Comparison of ENCODE assay signal across 10 cellular contexts in genomic region chr5:151096001-151096373, GRCh38. TPM values are rescaled to one million over a fixed set of nuclear protein-coding genes. Genes with fewer than 3 reads are reported as not detected.
A peak's percentile ranks its signal among the peaks of the same experiment; 100 is the strongest.
DNase-seq lines count a peak whose midpoint lies in the region; ATAC-seq and TF ChIP-seq lines count a peak whose summit lies in the region.
"Had no signal": no experiment of that assay in that cellular context is flagged by ENCODE, and none has a peak within 500 bp of the region (broad histone marks: within the 10 kb centered on the region; RNA-seq: fewer than 3 reads in every experiment).

No MANE protein-coding gene starts in this region.

- no peaks in the 10 kb centered on the region for H3K27me3 ChIP-seq in CD8-positive, alpha-beta memory T cell (ENCODE audit: insufficient read depth, low read length, poor library complexity, severe bottlenecking)
- no peaks in the 10 kb centered on the region for H3K27me3 ChIP-seq in RWPE2 (ENCODE audit: insufficient read depth, poor library complexity, severe bottlenecking)
- no peaks in the 10 kb centered on the region for H3K27me3 ChIP-seq in parathyroid adenoma (ENCODE audit: control insufficient read depth, insufficient read depth, low read length)

- H3K36me3 ChIP-seq in CD8-positive, alpha-beta memory T cell (ENCODE audit: insufficient read depth, low read length), result peaks cover 6% of the 10 kb centered on the region
- H3K36me3 ChIP-seq in RWPE2 (ENCODE audit: low read depth), result no peaks in the 10 kb centered on the region
- no peaks in the 10 kb centered on the region for H3K36me3 ChIP-seq in parathyroid adenoma (ENCODE audit: control insufficient read depth, insufficient read depth, low read length)

- TF ChIP-seq CTCF in RWPE2 (IDR thresholded peaks at IDR 0.05; ENCODE audit: poor library complexity, severe bottlenecking) (no peak), glutamatergic neuron (IDR thresholded peaks at IDR 0.05; ENCODE audit: partially characterized antibody, unreplicated experiment) (no peak), parathyroid adenoma (IDR thresholded peaks at IDR 0.05) (no peak)

- no peak for ATAC-seq in RWPE2 (ENCODE audit: low read depth)
- no peak for ATAC-seq in HG03521 (IDR thresholded peaks at IDR 0.05; ENCODE audit: unreplicated experiment)
- ATAC-seq in HG03039 (IDR thresholded peaks at IDR 0.05; ENCODE audit: unreplicated experiment), result no peak

- peak in 1 of 5 donors; percentile 26 for DNase-seq in CD8-positive, alpha-beta memory T cell
- DNase-seq in RWPE2 (ENCODE audit: low spot score) (no peak), glutamatergic neuron (no peak), GM19240 (ENCODE audit: insufficient read length, low spot score) (no peak)
- no peak for DNase-seq in activated effector memory CD4-positive, alpha-beta T cell treated with anti-CD3 and anti-CD28 coated beads, Interleukin-2, amount 50 U/mL, for 16 hours
- DNase-seq: NCI-H446; stimulated activated CD4-positive, alpha-beta T cell treated with anti-CD3 and anti-CD28 coated beads, Interleukin-4, amount 100 ng/mL, for 4 hours had no signal

- H3K27me3 Mint-ChIP-seq in CD8-positive, alpha-beta memory T cell, result peaks cover 0 to 2% of the 10 kb centered on the region in 2 donors
- peaks cover 11% of the 10 kb centered on the region for H3K27me3 Mint-ChIP-seq in glutamatergic neuron (ENCODE audit: unreplicated experiment)

- H3K36me3 Mint-ChIP-seq in CD8-positive, alpha-beta memory T cell, result peaks cover 0 to 21% (median 2%) of the 10 kb centered on the region in 3 donors
- no peaks in the 10 kb centered on the region for H3K36me3 Mint-ChIP-seq in glutamatergic neuron (ENCODE audit: unreplicated experiment)

- no peaks in the 10 kb centered on the region for H3K9me3 ChIP-seq in CD8-positive, alpha-beta memory T cell (ENCODE audit: low read length)
- H3K9me3 ChIP-seq in RWPE2 (ENCODE audit: severe bottlenecking) (no peaks in the 10 kb centered on the region), parathyroid adenoma (ENCODE audit: control insufficient read depth, low read length) (no peaks in the 10 kb centered on the region)

- no peak overlapping the region for H3K9ac ChIP-seq in parathyroid adenoma

- H3K4me1 Mint-ChIP-seq in CD8-positive, alpha-beta memory T cell, result peaks cover 73 to 92% (median 90%) of the 10 kb centered on the region in 3 donors
- peaks cover 20% of the 10 kb centered on the region for H3K4me1 Mint-ChIP-seq in glutamatergic neuron (ENCODE audit: low read depth, unreplicated experiment)

- H3K4me1 ChIP-seq in CD8-positive, alpha-beta memory T cell (ENCODE audit: insufficient read depth, low read length), result peaks cover 58% of the 10 kb centered on the region
- H3K4me1 ChIP-seq in RWPE2 (ENCODE audit: insufficient read depth, poor library complexity, severe bottlenecking) (peaks cover 37% of the 10 kb centered on the region), parathyroid adenoma (peaks cover 65% of the 10 kb centered on the region)

- POLR2A ChIA-PET in CD8-positive, alpha-beta memory T cell (lab: Charles Lee), result no interaction called here

- peak overlapping the region; percentile 81 to 98 (median 94) for H3K27ac Mint-ChIP-seq in CD8-positive, alpha-beta memory T cell
- peak overlapping the region; percentile 81 for H3K27ac Mint-ChIP-seq in glutamatergic neuron (ENCODE audit: unreplicated experiment)

- peak overlapping the region; percentile 3 for H3K4me2 ChIP-seq in parathyroid adenoma (ENCODE audit: low read length)

- H3K79me2 ChIP-seq in parathyroid adenoma, result no peaks in the 10 kb centered on the region

- H3K9me3 Mint-ChIP-seq in CD8-positive, alpha-beta memory T cell, result no peaks in the 10 kb centered on the region
- H3K9me3 Mint-ChIP-seq in glutamatergic neuron (ENCODE audit: unreplicated experiment), result peaks cover 20% of the 10 kb centered on the region

- peak overlapping the region; percentile 21 for H2AFZ ChIP-seq in parathyroid adenoma

- H3K27ac ChIP-seq in CD8-positive, alpha-beta memory T cell (ENCODE audit: low read depth, low read length), result no peak overlapping the region
- H3K27ac ChIP-seq in RWPE2 (ENCODE audit: poor library complexity, severe bottlenecking) (peak overlapping the region; percentile 100), parathyroid adenoma (peak overlapping the region; percentile 92)

- CTCF ChIA-PET in CD8-positive, alpha-beta memory T cell (lab: Charles Lee), result interaction anchor here (1.2 to 7.2 kb wide), 2 partner anchors 18 to 45 kb away, joined by 3 to 55 read pairs; no protein-coding TSS in a partner anchor

- H3K4me3 Mint-ChIP-seq in CD8-positive, alpha-beta memory T cell, result peak overlapping the region in 4 of 7 donors; percentile 49 to 65 (median 58)
- H3K4me3 Mint-ChIP-seq in glutamatergic neuron (ENCODE audit: unreplicated experiment), result peak overlapping the region; percentile 82

- H3K4me3 ChIP-seq in CD8-positive, alpha-beta memory T cell (ENCODE audit: low read length), result no peak overlapping the region
- H3K4me3 ChIP-seq in RWPE2 (ENCODE audit: severe bottlenecking) (no peak overlapping the region), parathyroid adenoma (ENCODE audit: low read depth, low read length) (no peak overlapping the region)

RNA-seq across cellular contexts. Expression of gene TNIP1, which starts 15.2 kb away (rescaled TPM):
- 100 to 1,000 TPM; 212 to 213 TPM for total RNA-seq in CD8-positive, alpha-beta memory T cell
- polyA plus RNA-seq in CD8-positive, alpha-beta memory T cell, result 62.4 TPM
- total RNA-seq in glutamatergic neuron (ENCODE audit: unreplicated experiment), result 34.1 TPM
